In genomic region chr9:36346578-36346977, GRCh38 we compare ENCODE assay signal across 15 cellular contexts.
"Had no signal": no experiment of that assay in that cellular context is flagged by ENCODE, and none has a peak within 500 bp of the region (broad histone marks: within the 10 kb centered on the region; RNA-seq: fewer than 3 reads in every experiment).

No MANE protein-coding gene starts in this region.

- DNase-seq: activated CD4-positive, alpha-beta memory T cell treated with anti-CD3 and anti-CD28 coated beads, Interleukin-2, amount 10 ng/mL, durations not matched to agents 7 days and 5 days; activated CD4-positive, alpha-beta T cell treated with anti-CD3 and anti-CD28 coated beads for 1 hour; activated CD8-positive, alpha-beta memory T cell treated with anti-CD3 and anti-CD28 coated beads, Interleukin-2, amount 50 U/mL, for 4 hours; activated naive CD4-positive, alpha-beta T cell treated with anti-CD3 and anti-CD28 coated beads for 36 hours; central memory CD4-positive, alpha-beta T cell; cortex of kidney; effector CD8-positive, alpha-beta T cell; gastrocnemius medialis; heart right ventricle; mucosa of descending colon; natural killer cell; small intestine had no signal

- H3K27me3 Mint-ChIP-seq: activated CD4-positive, alpha-beta memory T cell treated with anti-CD3 and anti-CD28 coated beads, Interleukin-2, amount 10 ng/mL, durations not matched to agents 7 days and 5 days had no signal

- H3K27ac Mint-ChIP-seq: activated CD4-positive, alpha-beta memory T cell treated with anti-CD3 and anti-CD28 coated beads, Interleukin-2, amount 10 ng/mL, durations not matched to agents 7 days and 5 days; activated naive CD4-positive, alpha-beta T cell treated with anti-CD3 and anti-CD28 coated beads for 36 hours; activated T-helper 1 cell treated with anti-CD3 and anti-CD28 coated beads, Interleukin-12 subunit alpha, Interleukin-12 subunit beta, Interleukin-2, Interleukin-4 antibody, amounts not matched to agents 30 ng/mL and 10 ng/mL and 1 ng/mL, durations not matched to agents 14 hours and 24 hours and 36 hours; natural killer cell had no signal

- H3K4me3 ChIP-seq: gastrocnemius medialis, heart right ventricle, mucosa of descending colon, right atrium auricular region, tibial nerve had no signal

- H3K4me3 Mint-ChIP-seq: activated CD4-positive, alpha-beta memory T cell treated with anti-CD3 and anti-CD28 coated beads, Interleukin-2, amount 10 ng/mL, durations not matched to agents 7 days and 5 days; activated naive CD4-positive, alpha-beta T cell treated with anti-CD3 and anti-CD28 coated beads for 36 hours; activated T-helper 1 cell treated with anti-CD3 and anti-CD28 coated beads, Interleukin-12 subunit alpha, Interleukin-12 subunit beta, Interleukin-2, Interleukin-4 antibody, amounts not matched to agents 30 ng/mL and 10 ng/mL and 1 ng/mL, durations not matched to agents 14 hours and 24 hours and 36 hours; natural killer cell had no signal

- H3K9me3 Mint-ChIP-seq: activated CD4-positive, alpha-beta memory T cell treated with anti-CD3 and anti-CD28 coated beads, Interleukin-2, amount 10 ng/mL, durations not matched to agents 7 days and 5 days; activated naive CD4-positive, alpha-beta T cell treated with anti-CD3 and anti-CD28 coated beads for 36 hours; activated T-helper 1 cell treated with anti-CD3 and anti-CD28 coated beads, Interleukin-12 subunit alpha, Interleukin-12 subunit beta, Interleukin-2, Interleukin-4 antibody, amounts not matched to agents 30 ng/mL and 10 ng/mL and 1 ng/mL, durations not matched to agents 14 hours and 24 hours and 36 hours; natural killer cell had no signal

- ATAC-seq: gastrocnemius medialis, heart right ventricle, mucosa of descending colon, natural killer cell had no signal
